Comparison of ENCODE assay signal across 8 cellular contexts in the genomic region with DNA sequence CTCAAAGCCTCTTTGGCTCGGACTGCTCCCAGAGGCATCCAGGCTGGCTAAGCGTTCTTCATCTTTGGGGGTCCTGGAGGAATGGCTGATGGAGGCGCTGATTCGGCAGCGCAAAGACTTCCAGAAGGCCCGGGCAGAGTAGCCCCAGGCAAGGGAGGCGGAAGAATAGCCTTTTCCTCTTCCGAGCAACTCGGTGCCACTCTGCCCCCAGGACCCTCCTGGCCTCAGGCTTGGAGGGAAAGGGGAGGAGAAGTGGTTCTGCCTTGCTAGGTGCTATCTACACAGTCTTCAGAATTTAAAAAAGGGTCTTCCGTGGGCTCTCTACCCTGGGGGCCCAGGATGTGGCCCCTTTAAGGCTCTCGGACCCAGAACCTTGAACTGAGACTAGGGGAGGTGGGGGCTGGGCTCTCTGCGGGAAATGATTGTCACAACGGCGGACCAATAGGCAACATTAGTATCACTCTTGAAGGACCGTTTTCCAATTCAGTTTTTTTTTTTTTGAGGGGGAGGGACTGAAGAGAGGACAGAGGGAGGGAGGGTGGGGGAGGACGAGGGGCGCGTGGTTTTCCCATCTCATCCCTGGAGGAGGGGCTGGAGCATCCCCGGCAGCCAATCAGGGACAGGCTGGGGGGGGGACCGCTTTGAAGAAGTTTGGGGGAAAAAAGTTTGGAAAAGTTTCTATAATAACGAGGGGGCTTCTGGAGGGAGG. TPM values are rescaled to one million over a fixed set of nuclear protein-coding genes. Genes with fewer than 3 reads are reported as not detected.
DNase-seq lines count a peak whose midpoint lies in the region; ATAC-seq and TF ChIP-seq lines count a peak whose summit lies in the region.

A gene (plus strand): TSS at position 679 of the 709 bp plus-strand sequence. CDS start 157 bp downstream, outside the sequence.

- POLR2A ChIA-PET in Panc1 (lab: Charles Lee), result no interaction called here

- peak within 1 kb of the TSS; percentile 35 to 53 for H3K4me3 ChIP-seq in Panc1 (ENCODE audit: low read depth in 2 of 2, low read length in 2 of 2)
- peak within 1 kb of the TSS; percentile 84 for H3K4me3 ChIP-seq in choroid plexus epithelial cell (ENCODE audit: low read depth, low read length)
- H3K4me3 ChIP-seq in kidney epithelial cell (ENCODE audit: low read depth, low read length), result peak within 1 kb of the TSS; percentile 82

- CTCF ChIA-PET in Panc1 (lab: Charles Lee), result no interaction called here

- in situ Hi-C loops in Panc1 (cut with HindIII; ENCODE audit: low pct_unique_long_range_greater_than_20kb, low sequenced_read_pairs), result no loop called here

- H3K9me3 ChIP-seq in Panc1 (ENCODE audit: control insufficient read depth, insufficient read depth, low read depth, low read length), result no peaks in the 10 kb centered on the region

- TF ChIP-seq CTCF in GM10266 (IDR thresholded peaks at IDR 0.05; ENCODE audit: control insufficient read depth, insufficient read depth, low read depth, missing control alignments) (no peak), Panc1 (IDR thresholded peaks at IDR 0.05) (no peak), choroid plexus epithelial cell (conservative IDR thresholded peaks at IDR 0.05; ENCODE audit: low read depth, low read length) (no peak), kidney epithelial cell (IDR thresholded peaks at IDR 0.05; ENCODE audit: insufficient read depth, low read length, poor library complexity, severe bottlenecking) (no peak)

- BruUV-seq in Panc1 (replicated peaks; lab: Mats Ljungman, UMichigan), result no TSS peak

- H3K27ac Mint-ChIP-seq in stimulated activated effector memory CD8-positive, alpha-beta T cell treated with anti-CD3 and anti-CD28 coated beads, Interleukin-12 subunit alpha, Interleukin-12 subunit beta, amount 100 ng/mL, for 72 hours, result peak within 1 kb of the TSS; percentile 72

- H3K4me1 ChIP-seq in Panc1 (ENCODE audit: control insufficient read depth, insufficient read depth, low read length), result peaks cover 6% of the 10 kb centered on the region

- H3K36me3 Mint-ChIP-seq in stimulated activated effector memory CD8-positive, alpha-beta T cell treated with anti-CD3 and anti-CD28 coated beads, Interleukin-12 subunit alpha, Interleukin-12 subunit beta, amount 100 ng/mL, for 72 hours, result no peaks in the 10 kb centered on the region

- peak within 1 kb of the TSS; percentile 67 for H3K4me3 Mint-ChIP-seq in stimulated activated effector memory CD8-positive, alpha-beta T cell treated with anti-CD3 and anti-CD28 coated beads, Interleukin-12 subunit alpha, Interleukin-12 subunit beta, amount 100 ng/mL, for 72 hours

- ATAC-seq in Panc1, result no peak
- no peak for ATAC-seq in stimulated activated effector memory CD8-positive, alpha-beta T cell treated with anti-CD3 and anti-CD28 coated beads, Interleukin-12 subunit alpha, Interleukin-12 subunit beta, amount 100 ng/mL, for 72 hours
- ATAC-seq in HG03175 (IDR thresholded peaks at IDR 0.05; ENCODE audit: unreplicated experiment), result no peak

- H3K36me3 ChIP-seq in Panc1 (ENCODE audit: control insufficient read depth, insufficient read depth, low read length) (no peaks in the 10 kb centered on the region; the same call in 1 of the 2 replicates), kidney epithelial cell (ENCODE audit: control insufficient read depth, insufficient read depth, low read length) (no peaks in the 10 kb centered on the region)

- H3K9me3 Mint-ChIP-seq in stimulated activated effector memory CD8-positive, alpha-beta T cell treated with anti-CD3 and anti-CD28 coated beads, Interleukin-12 subunit alpha, Interleukin-12 subunit beta, amount 100 ng/mL, for 72 hours, result no peaks in the 10 kb centered on the region

- H3K27ac ChIP-seq in Panc1 (ENCODE audit: low read length), result 0 out of 2 replicates have a peak within 1 kb of the TSS, but pooled peaks have one; percentile 23

- no peaks in the 10 kb centered on the region for H3K27me3 ChIP-seq in Panc1 (ENCODE audit: control insufficient read depth, insufficient read depth, low read length)
- H3K27me3 ChIP-seq in kidney epithelial cell (ENCODE audit: control insufficient read depth, insufficient read depth, low read length), result no peaks in the 10 kb centered on the region

- intact Hi-C loops in Panc1 (cut with micrococcal nuclease; ENCODE audit: unreplicated experiment), result no loop called here

- DNase-seq in GM10266 (ENCODE audit: extremely low spot score) (peak; percentile 81), HS-5 (ENCODE audit: low read depth) (peak; percentile 76), Panc1 (ENCODE audit: low read depth, low spot score) (no peak), choroid plexus epithelial cell (ENCODE audit: low read depth) (peak; percentile 97), kidney epithelial cell (ENCODE audit: low read depth) (peak; percentile 72), CD1c-positive myeloid dendritic cell (ENCODE audit: extremely low spot score) (no peak)
- no peak for DNase-seq in stimulated activated effector memory CD8-positive, alpha-beta T cell treated with anti-CD3 and anti-CD28 coated beads, Interleukin-12 subunit alpha, Interleukin-12 subunit beta, amount 100 ng/mL, for 72 hours (ENCODE audit: low spot score in 2 of 2)

- H3K4me1 Mint-ChIP-seq in stimulated activated effector memory CD8-positive, alpha-beta T cell treated with anti-CD3 and anti-CD28 coated beads, Interleukin-12 subunit alpha, Interleukin-12 subunit beta, amount 100 ng/mL, for 72 hours, result peaks cover 29% of the 10 kb centered on the region

RNA-seq across cellular contexts. Expression of the gene that starts here (rescaled TPM):
- total RNA-seq in Panc1 (2021; ENCODE audit: unreplicated experiment), result 0.36 TPM
- 0.81 TPM for polyA plus RNA-seq in Panc1 (2012; ENCODE audit: insufficient read length)
- 8.0 and 14.0 TPM in 2 replicates for total RNA-seq in kidney epithelial cell

Comparison
In these comparisons a context has a peak if more than half of its experiments do, and no peak if none do; other contexts are left out.
1. DNase-seq: peak in GM10266 (single experiment), HS-5 (single experiment), choroid plexus epithelial cell (single experiment) and kidney epithelial cell (single experiment); none in Panc1 (single experiment), stimulated activated effector memory CD8-positive, alpha-beta T cell treated with anti-CD3 and anti-CD28 coated beads, Interleukin-12 subunit alpha, Interleukin-12 subunit beta, amount 100 ng/mL, for 72 hours (0 of 2) and CD1c-positive myeloid dendritic cell (single experiment).
2. Peak in every context shown above with its lines, with median percentiles within 50 percentile points of each other: H3K4me3 ChIP-seq.